In the genomic region with DNA sequence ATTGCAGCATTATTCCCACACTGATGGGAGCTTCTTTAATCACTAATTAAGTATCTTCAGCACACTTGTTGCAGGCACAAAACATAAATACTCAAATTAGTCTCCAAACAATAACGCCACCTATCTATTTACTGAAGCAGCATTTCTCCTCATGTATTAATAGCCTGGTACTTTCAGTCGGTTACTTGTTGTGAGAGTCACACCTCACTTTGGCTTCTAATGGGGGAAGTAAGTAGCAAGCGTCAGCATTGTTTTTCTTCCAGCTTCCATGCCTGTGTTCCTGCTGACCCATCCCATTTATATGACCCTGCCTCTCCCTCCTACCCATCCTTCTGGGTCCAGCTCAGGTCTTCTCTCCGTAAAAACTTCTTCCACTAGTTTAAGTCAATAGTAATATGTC, we compare ENCODE assay signal across 18 cellular contexts.
DNase-seq lines count a peak whose midpoint lies in the region; ATAC-seq and TF ChIP-seq lines count a peak whose summit lies in the region.
"Had no signal": no experiment of that assay in that cellular context is flagged by ENCODE, and none has a peak within 500 bp of the region (broad histone marks: within the 10 kb centered on the region; RNA-seq: fewer than 3 reads in every experiment).

No MANE protein-coding gene starts in this region.

- DNase-seq in RPMI8226 = peak; percentile 78
- DNase-seq in activated T-cell treated with anti-CD3 and anti-CD28 coated beads, Interleukin-2, amount 50 U/mL, for 1 hour = no peak
- DNase-seq in nephron progenitor cell = no peak
- no peak for DNase-seq in glomerular visceral epithelial cell (ENCODE audit: extremely low spot score)
- no peak for DNase-seq in dedifferentiated amniotic fluid mesenchymal stem cell (ENCODE audit: extremely low spot score)
- DNase-seq: activated CD8-positive, alpha-beta T cell treated with anti-CD3 and anti-CD28 coated beads, Interleukin-2, amount 10 ng/mL, durations not matched to agents 7 days and 5 days; Caco-2; GDM1; heart left ventricle; kidney glomerular epithelial cell; NCI-H1105 treated with DMSO at 0.1 percent for 48 hours; NCI-H345; SK-N-SH had no signal

- H3K27me3 Mint-ChIP-seq in nephron progenitor cell (ENCODE audit: low read depth, poor library complexity) = peaks cover 6% of the 10 kb centered on the region
- H3K27me3 Mint-ChIP-seq: progenitor cell of endocrine pancreas had no signal

- peak; percentile 88 for ATAC-seq in GM18498 (IDR thresholded peaks at IDR 0.05; ENCODE audit: unreplicated experiment)
- peak; percentile 70 for ATAC-seq in GM21360 (IDR thresholded peaks at IDR 0.05; ENCODE audit: unreplicated experiment)
- peak; percentile 77 for ATAC-seq in HG03025 (IDR thresholded peaks at IDR 0.05; ENCODE audit: low FRiP score, unreplicated experiment)
- ATAC-seq: activated CD8-positive, alpha-beta T cell treated with anti-CD3 and anti-CD28 coated beads, Interleukin-2, amount 10 ng/mL, durations not matched to agents 7 days and 5 days; HCT116 had no signal

- H3K27ac Mint-ChIP-seq in nephron progenitor cell = no peak overlapping the region
- H3K27ac Mint-ChIP-seq: activated CD8-positive, alpha-beta T cell treated with anti-CD3 and anti-CD28 coated beads, Interleukin-2, amount 10 ng/mL, durations not matched to agents 7 days and 5 days; progenitor cell of endocrine pancreas had no signal

- H3K9me3 Mint-ChIP-seq in nephron progenitor cell = peaks cover 3% of the 10 kb centered on the region

- no peak for TF ChIP-seq CTCF in nephron progenitor cell (IDR thresholded peaks at IDR 0.05)

- no peaks in the 10 kb centered on the region for H3K36me3 Mint-ChIP-seq in nephron progenitor cell (ENCODE audit: low read depth)

- H3K4me1 Mint-ChIP-seq in nephron progenitor cell = peaks cover 30% of the 10 kb centered on the region

- no peak overlapping the region for H3K4me3 Mint-ChIP-seq in nephron progenitor cell
- H3K4me3 Mint-ChIP-seq: activated CD8-positive, alpha-beta T cell treated with anti-CD3 and anti-CD28 coated beads, Interleukin-2, amount 10 ng/mL, durations not matched to agents 7 days and 5 days had no signal
